9 cellular contexts compared by ENCODE assay signal in the genomic region with DNA sequence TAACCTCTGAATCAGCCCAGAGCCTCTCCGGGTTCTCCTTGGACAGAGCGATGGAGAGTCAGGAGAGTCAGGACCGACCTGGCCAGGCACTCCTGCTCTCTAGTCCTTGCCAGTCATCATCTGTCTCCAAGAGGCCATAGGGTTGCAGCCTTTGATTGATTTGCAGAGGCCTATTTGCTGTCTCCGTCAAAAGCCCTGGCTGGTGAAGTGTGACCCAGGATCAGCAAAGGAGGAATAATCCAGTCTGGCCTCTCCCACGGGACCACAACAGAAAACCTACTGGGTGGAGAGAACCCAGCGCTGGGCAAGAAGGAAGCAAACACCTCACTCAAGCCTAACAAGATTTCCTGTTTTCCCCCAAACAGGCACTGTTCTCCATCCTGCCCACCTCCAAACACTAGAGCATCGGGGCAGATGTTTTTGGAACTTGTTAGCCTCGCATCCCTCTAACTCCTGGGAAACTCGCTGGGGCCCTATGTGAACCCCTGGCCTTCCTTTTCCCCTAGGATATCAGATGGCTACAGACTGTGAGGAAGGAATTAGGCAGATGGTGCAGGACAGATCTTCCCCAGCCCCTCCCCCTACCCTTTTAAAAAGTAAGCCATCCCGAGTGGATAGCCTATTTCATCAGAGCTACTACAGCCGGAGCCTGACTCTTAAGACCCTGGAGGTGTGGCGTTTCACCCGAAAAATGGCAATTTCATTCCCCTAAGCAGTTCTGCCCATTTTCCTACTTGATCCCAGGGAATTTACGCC. TPM values are rescaled to one million over a fixed set of nuclear protein-coding genes. Genes with fewer than 3 reads are reported as not detected.
DNase-seq lines count a peak whose midpoint lies in the region; ATAC-seq and TF ChIP-seq lines count a peak whose summit lies in the region.
"Had no signal": no experiment of that assay in that cellular context is flagged by ENCODE, and none has a peak within 500 bp of the region (broad histone marks: within the 10 kb centered on the region; RNA-seq: fewer than 3 reads in every experiment).

No MANE protein-coding gene starts in this region.

- no peaks in the 10 kb centered on the region for H3K36me3 Mint-ChIP-seq in glutamatergic neuron (ENCODE audit: unreplicated experiment)
- peaks cover 10 to 13% of the 10 kb centered on the region in 2 donors for H3K36me3 Mint-ChIP-seq in CD14-positive monocyte

- peaks cover 7% of the 10 kb centered on the region for H3K27me3 Mint-ChIP-seq in glutamatergic neuron (ENCODE audit: unreplicated experiment)
- H3K27me3 Mint-ChIP-seq in CD14-positive monocyte (ENCODE audit: low read depth in 3 of 3) = peaks cover 0 to 3% (median 2%) of the 10 kb centered on the region in 3 donors

- H3K4me1 ChIP-seq in gastrocnemius medialis = peaks cover 7 to 19% of the 10 kb centered on the region in 2 donors

- peaks cover 21% of the 10 kb centered on the region for H3K9me3 Mint-ChIP-seq in glutamatergic neuron (ENCODE audit: unreplicated experiment)
- H3K9me3 Mint-ChIP-seq in CD14-positive monocyte = peaks cover 0 to 2% (median 0%) of the 10 kb centered on the region in 7 donors

- TF ChIP-seq CTCF in glutamatergic neuron (IDR thresholded peaks at IDR 0.05; ENCODE audit: partially characterized antibody, unreplicated experiment) (no peak), gastrocnemius medialis (IDR thresholded peaks at IDR 0.05 in 4 of 5, conservative IDR thresholded peaks at IDR 0.05 in 1 of 5) (no peak), CD14-positive monocyte (IDR thresholded peaks at IDR 0.05) (no peak)

- DNase-seq in NCI-H82 (lab: John Stamatoyannopoulos, UW) (peak; percentile 96), glutamatergic neuron (peak; percentile 62), gastrocnemius medialis (no peak), NOMO-1 treated with dmso at 0.1 percent for 144 hours (lab: John Stamatoyannopoulos, UW; ENCODE audit: unreplicated experiment) (no peak), CD14-positive monocyte (ENCODE audit: low spot score) (no peak)
- DNase-seq: transverse colon had no signal

- H3K27ac ChIP-seq in gastrocnemius medialis = peak overlapping the region; percentile 41 to 61 (median 50)

- H3K4me1 Mint-ChIP-seq in glutamatergic neuron (ENCODE audit: low read depth, unreplicated experiment) (peaks cover 57% of the 10 kb centered on the region), CD14-positive monocyte (no peaks in the 10 kb centered on the region)

- H3K27ac Mint-ChIP-seq in glutamatergic neuron (ENCODE audit: unreplicated experiment) (peak overlapping the region; percentile 97), CD14-positive monocyte (peak overlapping the region in 1 of 7 donors; percentile 26)

- ATAC-seq in GM21737 (IDR thresholded peaks at IDR 0.05; ENCODE audit: unreplicated experiment) = peak; percentile 7
- ATAC-seq in gastrocnemius medialis = peak in 1 of 2 donors; percentile 10
- no peak for ATAC-seq in HG03025 (IDR thresholded peaks at IDR 0.05; ENCODE audit: low FRiP score, unreplicated experiment)

- no peak overlapping the region for H3K4me3 ChIP-seq in gastrocnemius medialis
- H3K4me3 ChIP-seq: GM12878, transverse colon had no signal

- intact Hi-C loops in gastrocnemius medialis (cut with DNase I; ENCODE audit: low total_unique reads) = no loop called here
- intact Hi-C loops in CD14-positive monocyte (cut with micrococcal nuclease) = loop anchor here in 1 of 2 donors (10.0 kb wide), 1 partner anchor 153 kb away; no protein-coding TSS in a partner anchor

- in situ Hi-C loops in gastrocnemius medialis (cut with MboI; ENCODE audit: low sequenced_read_pairs in 4 of 4) = no loop called here

- TF ChIP-seq POLR2A in gastrocnemius medialis (IDR thresholded peaks at IDR 0.05) = no peak

- H3K9me3 ChIP-seq in gastrocnemius medialis = no peaks in the 10 kb centered on the region
- H3K9me3 ChIP-seq: transverse colon had no signal

- no peaks in the 10 kb centered on the region for H3K36me3 ChIP-seq in gastrocnemius medialis
- H3K36me3 ChIP-seq: transverse colon had no signal

- H3K27me3 ChIP-seq in gastrocnemius medialis = no peaks in the 10 kb centered on the region
- H3K27me3 ChIP-seq: transverse colon had no signal

- H3K4me3 Mint-ChIP-seq in glutamatergic neuron (ENCODE audit: unreplicated experiment) = peak overlapping the region; percentile 70
- H3K4me3 Mint-ChIP-seq in CD14-positive monocyte = no peak overlapping the region

RNA-seq across cellular contexts. Expression of a gene that starts 54.3 kb away (rescaled TPM):
- 12.3 TPM for total RNA-seq in glutamatergic neuron (ENCODE audit: unreplicated experiment)
- total RNA-seq in gastrocnemius medialis = 10 to 100 TPM in 3 of 4 donors, 1 to 10 TPM in 1; 7.9 to 21.3 (median 13.2) TPM
- polyA plus RNA-seq in CD14-positive monocyte = under 1 TPM in 1 of 2 donors, not detected in 1; 0.20 TPM

Comparison
In these comparisons a context has a peak if more than half of its experiments do, and no peak if none do; other contexts are left out.
1. DNase-seq: peak in NCI-H82 (single experiment) and glutamatergic neuron (single experiment); none in gastrocnemius medialis (0 of 2), NOMO-1 treated with dmso at 0.1 percent for 144 hours (single experiment) and CD14-positive monocyte (single experiment).